Comparison of ENCODE assay signal across 8 cellular contexts in the genomic region with DNA sequence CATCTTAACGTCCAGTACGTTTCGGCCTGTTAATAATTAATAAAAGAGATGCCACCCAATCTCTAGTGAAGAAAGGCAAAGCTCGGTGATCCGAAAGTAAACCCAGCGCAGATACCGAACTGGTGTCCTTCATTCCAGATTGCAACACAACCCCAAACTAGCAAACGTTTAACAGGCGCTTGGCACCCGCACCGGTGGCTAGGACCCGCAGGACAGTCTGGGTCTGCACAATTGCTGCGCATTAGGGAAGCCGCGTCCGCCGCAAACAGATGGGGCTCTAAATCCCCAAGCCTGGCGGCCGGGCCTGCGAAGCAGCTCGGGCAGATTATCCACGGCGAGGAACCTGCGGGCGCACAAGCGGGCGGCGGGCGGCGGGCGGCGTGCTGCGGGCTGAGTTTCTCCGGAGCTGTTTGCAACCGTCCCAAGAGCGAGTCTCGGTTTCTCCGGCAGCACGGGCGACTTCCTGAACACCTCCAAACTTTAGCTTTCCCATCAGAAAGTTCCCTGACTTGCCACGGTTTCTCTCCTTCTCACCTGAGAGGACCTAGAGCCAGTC.
A peak's percentile ranks its signal among the peaks of the same experiment; 100 is the strongest.
DNase-seq lines count a peak whose midpoint lies in the region; ATAC-seq lines count a peak whose summit lies in the region.

No MANE protein-coding gene starts in this region.

- H3K27me3 Mint-ChIP-seq in activated CD4-positive, alpha-beta T cell treated with anti-CD3 and anti-CD28 coated beads, Interleukin-2, amount 10 ng/mL, durations not matched to agents 7 days and 5 days, result peaks cover 15% of the 10 kb centered on the region
- no peaks in the 10 kb centered on the region for H3K27me3 Mint-ChIP-seq in effector memory CD8-positive, alpha-beta T cell

- H3K9ac ChIP-seq in mesenchymal stem cell (ENCODE audit: low read length), result peak overlapping the region; percentile 90

- peaks cover 19% of the 10 kb centered on the region for H3K36me3 Mint-ChIP-seq in activated CD4-positive, alpha-beta T cell treated with anti-CD3 and anti-CD28 coated beads, Interleukin-2, amount 10 ng/mL, durations not matched to agents 7 days and 5 days (ENCODE audit: low read depth)
- H3K36me3 Mint-ChIP-seq in effector memory CD8-positive, alpha-beta T cell (ENCODE audit: insufficient read depth), result peaks cover 70% of the 10 kb centered on the region

- peak overlapping the region in 1 of 2 experiments; percentile 34 for H3K23ac ChIP-seq in mesenchymal stem cell (ENCODE audit: low read length in 2 of 2)

- POLR2A ChIA-PET in activated CD4-positive, alpha-beta T cell treated with anti-CD3 and anti-CD28 coated beads, Interleukin-2, amount 10 ng/mL, durations not matched to agents 7 days and 5 days (lab: Charles Lee), result interaction anchor here (1.3 kb wide), 1 partner anchor 40 kb away, joined by 3 read pairs; no protein-coding TSS in a partner anchor

- H3K9me3 ChIP-seq in mesenchymal stem cell (ENCODE audit: control insufficient read depth, low read length), result no peaks in the 10 kb centered on the region

- H3K4ac ChIP-seq in mesenchymal stem cell (ENCODE audit: low read depth in 1 of 2, low read length in 2 of 2), result no peak overlapping the region

- peak overlapping the region; percentile 79 for H3K4me3 ChIP-seq in Jurkat, Clone E6-1 (ENCODE audit: low read length)
- H3K4me3 ChIP-seq in mesenchymal stem cell (ENCODE audit: insufficient read depth in 1 of 2, low read depth in 1 of 2, low read length in 2 of 2), result peak overlapping the region; percentile 54 to 87

- CTCF ChIA-PET in activated CD4-positive, alpha-beta T cell treated with anti-CD3 and anti-CD28 coated beads, Interleukin-2, amount 10 ng/mL, durations not matched to agents 7 days and 5 days (lab: Charles Lee), result interaction anchor here (0.6 to 3.9 kb wide), 3 partner anchors 40 to 326 kb away, joined by 3 to 10 read pairs (median 4); no protein-coding TSS in a partner anchor

- H3K4me1 Mint-ChIP-seq in activated CD4-positive, alpha-beta T cell treated with anti-CD3 and anti-CD28 coated beads, Interleukin-2, amount 10 ng/mL, durations not matched to agents 7 days and 5 days, result peaks cover 64% of the 10 kb centered on the region
- H3K4me1 Mint-ChIP-seq in effector memory CD8-positive, alpha-beta T cell (ENCODE audit: low read depth in 2 of 2), result peaks cover 26 to 51% of the 10 kb centered on the region in 2 donors

- no peak overlapping the region for H3K14ac ChIP-seq in mesenchymal stem cell (ENCODE audit: low read length in 2 of 2)

- peaks cover 0 to 61% of the 10 kb centered on the region in 2 experiments for H3K27me3 ChIP-seq in mesenchymal stem cell (ENCODE audit: control insufficient read depth in 1 of 2, insufficient read depth in 1 of 2, low read length in 2 of 2)

- no peak overlapping the region for H2BK5ac ChIP-seq in mesenchymal stem cell (ENCODE audit: low read depth, low read length, poor library complexity, severe bottlenecking)

- no peak overlapping the region for H2BK12ac ChIP-seq in mesenchymal stem cell (ENCODE audit: low read length in 2 of 2)

- no peak overlapping the region for H3K27ac ChIP-seq in mesenchymal stem cell (ENCODE audit: low read length, poor library complexity, severe bottlenecking)

- H3K18ac ChIP-seq in mesenchymal stem cell (ENCODE audit: low read depth in 1 of 2, low read length in 2 of 2), result peak overlapping the region; percentile 37 to 54

- H3K36me3 ChIP-seq in mesenchymal stem cell (ENCODE audit: control insufficient read depth in 1 of 2, insufficient read depth in 2 of 2, low read depth in 1 of 2, low read length in 2 of 2), result no peaks in the 10 kb centered on the region

- no peak overlapping the region for H2BK15ac ChIP-seq in mesenchymal stem cell (ENCODE audit: low read depth, poor library complexity, severe bottlenecking)

- H3K79me1 ChIP-seq in mesenchymal stem cell (replicated peaks; ENCODE audit: low read length, poor library complexity, severe bottlenecking), result no peaks in the 10 kb centered on the region

- DNase-seq in DMS 273 treated with DMSO at 0.1 percent for 48 hours (lab: John Stamatoyannopoulos, UW) (peak; percentile 7), mesenchymal stem cell (peak; percentile 54)
- DNase-seq in Jurkat, Clone E6-1 (ENCODE audit: low read depth, low spot score), result no peak
- peak; percentile 54 for DNase-seq in activated CD4-positive, alpha-beta T cell treated with anti-CD3 and anti-CD28 coated beads, Interleukin-2, amount 10 ng/mL, durations not matched to agents 7 days and 5 days
- DNase-seq in effector memory CD8-positive, alpha-beta T cell, result peak; percentile 45 to 54 (median 52)
- peak; percentile 61 for DNase-seq in stimulated activated naive CD4-positive, alpha-beta T cell treated with Interleukin-2 at 50 U/mL for 16 hours (lab: John Stamatoyannopoulos, UW)

- H3K4me3 Mint-ChIP-seq in activated CD4-positive, alpha-beta T cell treated with anti-CD3 and anti-CD28 coated beads, Interleukin-2, amount 10 ng/mL, durations not matched to agents 7 days and 5 days, result peak overlapping the region; percentile 75
- peak overlapping the region; percentile 83 to 96 for H3K4me3 Mint-ChIP-seq in effector memory CD8-positive, alpha-beta T cell

- no peaks in the 10 kb centered on the region for H3K9me3 Mint-ChIP-seq in activated CD4-positive, alpha-beta T cell treated with anti-CD3 and anti-CD28 coated beads, Interleukin-2, amount 10 ng/mL, durations not matched to agents 7 days and 5 days
- H3K9me3 Mint-ChIP-seq in effector memory CD8-positive, alpha-beta T cell, result no peaks in the 10 kb centered on the region

- H3K27ac Mint-ChIP-seq in activated CD4-positive, alpha-beta T cell treated with anti-CD3 and anti-CD28 coated beads, Interleukin-2, amount 10 ng/mL, durations not matched to agents 7 days and 5 days, result peak overlapping the region; percentile 86
- peak overlapping the region; percentile 87 to 89 for H3K27ac Mint-ChIP-seq in effector memory CD8-positive, alpha-beta T cell

- H4K8ac ChIP-seq in mesenchymal stem cell (ENCODE audit: low read length), result no peak overlapping the region

- no peak overlapping the region for H2AFZ ChIP-seq in mesenchymal stem cell (ENCODE audit: low read depth, low read length)

- peak overlapping the region; percentile 98 for H3K4me2 ChIP-seq in mesenchymal stem cell (ENCODE audit: low read length, poor library complexity, severe bottlenecking)

- no peak overlapping the region for H2AK5ac ChIP-seq in mesenchymal stem cell (ENCODE audit: low read length, severe bottlenecking)

- peaks cover 19% of the 10 kb centered on the region for H3K4me1 ChIP-seq in mesenchymal stem cell (ENCODE audit: control insufficient read depth, insufficient read depth, low read depth, low read length)

- peak; percentile 6 for ATAC-seq in effector memory CD8-positive, alpha-beta T cell (replicated peaks)
- ATAC-seq in GM18502 (IDR thresholded peaks at IDR 0.05; ENCODE audit: poor library complexity, unreplicated experiment) (no peak), GM21619 (IDR thresholded peaks at IDR 0.05; ENCODE audit: unreplicated experiment) (no peak)

- 4% methylated on average over 41 of the region's 41 CpGs for WGBS in mesenchymal stem cell

- no peak overlapping the region for H4K91ac ChIP-seq in mesenchymal stem cell (ENCODE audit: low read length)

- H2BK120ac ChIP-seq in mesenchymal stem cell (ENCODE audit: low read depth, low read length), result peak overlapping the region; percentile 19
